Comparison of ENCODE assay signal across 15 cellular contexts in genomic region chr18:77052297-77052645, GRCh38.
DNase-seq lines count a peak whose midpoint lies in the region; ATAC-seq lines count a peak whose summit lies in the region.
"Had no signal": no experiment of that assay in that cellular context is flagged by ENCODE, and none has a peak within 500 bp of the region (broad histone marks: within the 10 kb centered on the region; RNA-seq: fewer than 3 reads in every experiment).

No MANE protein-coding gene starts in this region.

- POLR2A ChIA-PET in activated CD4-positive, alpha-beta T cell treated with anti-CD3 and anti-CD28 coated beads, Interleukin-2, amount 10 ng/mL, durations not matched to agents 7 days and 5 days (lab: Charles Lee) = no interaction called here

- DNase-seq in activated CD4-positive, alpha-beta T cell treated with anti-CD3 and anti-CD28 coated beads, Interleukin-2, amount 10 ng/mL, durations not matched to agents 7 days and 5 days = no peak
- no peak for DNase-seq in activated CD4-positive, alpha-beta T cell treated with anti-CD3 and anti-CD28 coated beads for 48 hours
- no peak for DNase-seq in activated naive CD8-positive, alpha-beta T cell treated with anti-CD3 and anti-CD28 coated beads, Interleukin-2, amount 50 U/mL, for 24 hours
- DNase-seq in substantia nigra (lab: John Stamatoyannopoulos, UW) (peak in 40 of 49 donors; percentile 20 to 86 (median 62)), iPS-NIHi7 (ENCODE audit: extremely low spot score) (no peak), KBM-7 (no peak), NCI-H526 treated with DMSO at 0.1 percent for 48 hours (lab: John Stamatoyannopoulos, UW) (no peak)
- DNase-seq: activated T-cell treated with anti-CD3 and anti-CD28 coated beads for 4 hours; DMS153; effector CD8-positive, alpha-beta T cell; foreskin keratinocyte; IMR-90; NCI-H1436 treated with DMSO at 0.1 percent for 48 hours; NCI-H524 treated with DMSO at 0.1 percent for 48 hours had no signal

- H3K27ac ChIP-seq in muscle layer of duodenum (ENCODE audit: low read length) (peak overlapping the region; percentile 29), substantia nigra (ENCODE audit: low read depth, low read length, poor library complexity, severe bottlenecking) (peak overlapping the region; percentile 98)
- H3K27ac ChIP-seq: foreskin keratinocyte had no signal

- no peaks in the 10 kb centered on the region for H3K27me3 ChIP-seq in muscle layer of duodenum (ENCODE audit: low read depth, low read length)
- H3K27me3 ChIP-seq: foreskin keratinocyte had no signal

- H3K9me3 ChIP-seq in muscle layer of duodenum (ENCODE audit: control insufficient read depth in 1 of 2, low read length in 2 of 2) = no peaks in the 10 kb centered on the region

- no peak overlapping the region for H3K4me3 ChIP-seq in muscle layer of duodenum (ENCODE audit: low read depth in 1 of 2, low read length in 2 of 2)

- in situ Hi-C loops in KBM-7 (cut with MboI; ENCODE audit: low pct_unique_long_range_greater_than_20kb, low sequenced_read_pairs) = no loop called here

- H3K36me3 Mint-ChIP-seq in activated CD4-positive, alpha-beta T cell treated with anti-CD3 and anti-CD28 coated beads, Interleukin-2, amount 10 ng/mL, durations not matched to agents 7 days and 5 days (ENCODE audit: low read depth) = peaks cover 48% of the 10 kb centered on the region
- peaks cover 16% of the 10 kb centered on the region for H3K36me3 Mint-ChIP-seq in activated naive CD8-positive, alpha-beta T cell treated with anti-CD3 and anti-CD28 coated beads, Interleukin-2, amount 50 U/mL, for 24 hours (ENCODE audit: low read depth)

- H3K27me3 Mint-ChIP-seq in activated CD4-positive, alpha-beta T cell treated with anti-CD3 and anti-CD28 coated beads, Interleukin-2, amount 10 ng/mL, durations not matched to agents 7 days and 5 days = no peaks in the 10 kb centered on the region
- H3K27me3 Mint-ChIP-seq in activated naive CD8-positive, alpha-beta T cell treated with anti-CD3 and anti-CD28 coated beads, Interleukin-2, amount 50 U/mL, for 24 hours = no peaks in the 10 kb centered on the region

- H3K4me1 Mint-ChIP-seq in activated CD4-positive, alpha-beta T cell treated with anti-CD3 and anti-CD28 coated beads, Interleukin-2, amount 10 ng/mL, durations not matched to agents 7 days and 5 days = peaks cover 73% of the 10 kb centered on the region
- peaks cover 58% of the 10 kb centered on the region for H3K4me1 Mint-ChIP-seq in activated naive CD8-positive, alpha-beta T cell treated with anti-CD3 and anti-CD28 coated beads, Interleukin-2, amount 50 U/mL, for 24 hours

- H3K36me3 ChIP-seq in muscle layer of duodenum (ENCODE audit: control insufficient read depth in 1 of 2, insufficient read depth in 2 of 2, low read length in 2 of 2) = peaks cover 0 to 2% of the 10 kb centered on the region in 2 donors

- no peaks in the 10 kb centered on the region for H3K9me3 Mint-ChIP-seq in activated CD4-positive, alpha-beta T cell treated with anti-CD3 and anti-CD28 coated beads, Interleukin-2, amount 10 ng/mL, durations not matched to agents 7 days and 5 days
- H3K9me3 Mint-ChIP-seq in activated naive CD8-positive, alpha-beta T cell treated with anti-CD3 and anti-CD28 coated beads, Interleukin-2, amount 50 U/mL, for 24 hours = no peaks in the 10 kb centered on the region

- peaks cover 34 to 38% of the 10 kb centered on the region in 2 donors for H3K4me1 ChIP-seq in muscle layer of duodenum (ENCODE audit: control insufficient read depth in 1 of 2, insufficient read depth in 2 of 2, low read length in 2 of 2)

- CTCF ChIA-PET in activated CD4-positive, alpha-beta T cell treated with anti-CD3 and anti-CD28 coated beads, Interleukin-2, amount 10 ng/mL, durations not matched to agents 7 days and 5 days (lab: Charles Lee) = interaction anchor here (1.4 to 2.3 kb wide), 3 partner anchors 18 to 131 kb away, joined by 3 to 11 read pairs (median 3); no protein-coding TSS in a partner anchor

- ATAC-seq in activated naive CD8-positive, alpha-beta T cell treated with anti-CD3 and anti-CD28 coated beads, Interleukin-2, amount 50 U/mL, for 24 hours = no peak
- ATAC-seq: foreskin keratinocyte had no signal

- H3K4me3 Mint-ChIP-seq in activated CD4-positive, alpha-beta T cell treated with anti-CD3 and anti-CD28 coated beads, Interleukin-2, amount 10 ng/mL, durations not matched to agents 7 days and 5 days = no peak overlapping the region
- no peak overlapping the region for H3K4me3 Mint-ChIP-seq in activated naive CD8-positive, alpha-beta T cell treated with anti-CD3 and anti-CD28 coated beads, Interleukin-2, amount 50 U/mL, for 24 hours

- H3K27ac Mint-ChIP-seq in activated CD4-positive, alpha-beta T cell treated with anti-CD3 and anti-CD28 coated beads, Interleukin-2, amount 10 ng/mL, durations not matched to agents 7 days and 5 days = peak overlapping the region; percentile 97
- H3K27ac Mint-ChIP-seq in activated naive CD8-positive, alpha-beta T cell treated with anti-CD3 and anti-CD28 coated beads, Interleukin-2, amount 50 U/mL, for 24 hours = peak overlapping the region; percentile 89

Comparison
In these comparisons a context has a peak if more than half of its experiments do, and no peak if none do; other contexts are left out.
1. DNase-seq: peak in substantia nigra (40 of 49); none in activated CD4-positive, alpha-beta T cell treated with anti-CD3 and anti-CD28 coated beads, Interleukin-2, amount 10 ng/mL, durations not matched to agents 7 days and 5 days (single experiment), activated CD4-positive, alpha-beta T cell treated with anti-CD3 and anti-CD28 coated beads for 48 hours (single experiment), activated naive CD8-positive, alpha-beta T cell treated with anti-CD3 and anti-CD28 coated beads, Interleukin-2, amount 50 U/mL, for 24 hours (single experiment), iPS-NIHi7 (single experiment), KBM-7 (single experiment) and NCI-H526 treated with DMSO at 0.1 percent for 48 hours (single experiment).